ENCODE assay signal across 12 cellular contexts in genomic region chr3:112498916-112499315, GRCh38. TPM values are rescaled to one million over a fixed set of nuclear protein-coding genes. Genes with fewer than 3 reads are reported as not detected.
DNase-seq lines count a peak whose midpoint lies in the region; ATAC-seq and TF ChIP-seq lines count a peak whose summit lies in the region.
"Had no signal": no experiment of that assay in that cellular context is flagged by ENCODE, and none has a peak within 500 bp of the region (broad histone marks: within the 10 kb centered on the region; RNA-seq: fewer than 3 reads in every experiment).

No MANE protein-coding gene starts in this region.

- H3K4me2 ChIP-seq in SK-N-SH, result no peak overlapping the region

- no peaks in the 10 kb centered on the region for H3K27me3 ChIP-seq in GM06990 (replicated peaks; ENCODE audit: control insufficient read depth, insufficient read depth, low read length)
- no peaks in the 10 kb centered on the region for H3K27me3 ChIP-seq in SK-N-SH (ENCODE audit: insufficient read depth)

- peak; percentile 13 for ATAC-seq in GM19438 (IDR thresholded peaks at IDR 0.05; ENCODE audit: low read depth, unreplicated experiment)
- peak; percentile 17 for ATAC-seq in HG03103 (IDR thresholded peaks at IDR 0.05; ENCODE audit: low read depth, unreplicated experiment)
- no peak for ATAC-seq in left cardiac atrium

- no peak overlapping the region for H3K9ac ChIP-seq in SK-N-SH

- peak overlapping the region; percentile 91 for H3K27ac Mint-ChIP-seq in activated naive CD8-positive, alpha-beta T cell
- H3K27ac Mint-ChIP-seq: H9 had no signal

- H3K36me3 ChIP-seq in GM06990 (ENCODE audit: control insufficient read depth, insufficient read depth, low read length) (no peaks in the 10 kb centered on the region), SK-N-SH (replicated peaks in 1 of 2; ENCODE audit: control insufficient read depth in 1 of 2, insufficient read depth in 2 of 2, low read length in 1 of 2) (no peaks in the 10 kb centered on the region)

- POLR2A ChIA-PET in SK-N-SH (lab: Yijun Ruan, JAX) (no interaction called here), GM10248 (lab: Yijun Ruan, JAX) (interaction anchor here (0.6 kb wide), 1 partner anchor 63 kb away, joined by 5 read pairs; the partner anchor contains the start of genes ATG3 and SLC35A5)

- no peaks in the 10 kb centered on the region for H3K27me3 Mint-ChIP-seq in activated naive CD8-positive, alpha-beta T cell

- H3K4me1 Mint-ChIP-seq in activated naive CD8-positive, alpha-beta T cell (ENCODE audit: low read depth), result peaks cover 60% of the 10 kb centered on the region

- H3K4me1 ChIP-seq in SK-N-SH (ENCODE audit: control insufficient read depth in 1 of 2, insufficient read depth in 2 of 2, low read depth in 1 of 2, low read length in 1 of 2), result no peaks in the 10 kb centered on the region

- peaks cover 16% of the 10 kb centered on the region for H3K36me3 Mint-ChIP-seq in activated naive CD8-positive, alpha-beta T cell

- H3K9me3 Mint-ChIP-seq in activated naive CD8-positive, alpha-beta T cell (ENCODE audit: low read depth), result no peaks in the 10 kb centered on the region

- 82% methylated on average over 8 of the region's 8 CpGs for WGBS in SK-N-SH (ENCODE audit: low lambda C conversion rate)

- H3K79me2 ChIP-seq in SK-N-SH (ENCODE audit: insufficient read depth), result no peaks in the 10 kb centered on the region

- TF ChIP-seq CTCF in GM06990 (IDR thresholded peaks at IDR 0.05; ENCODE audit: insufficient read depth, low read length, poor library complexity, severe bottlenecking), result no peak
- no peak for TF ChIP-seq CTCF in SK-N-SH (IDR thresholded peaks at IDR 0.05)
- TF ChIP-seq CTCF in GM10248 (IDR thresholded peaks at IDR 0.05; ENCODE audit: control extremely low read depth, extremely low read depth, low read depth, missing control alignments), result no peak

- intact Hi-C loops in left cardiac atrium (cut with DNase I), result no loop called here

- H3K9me2 ChIP-seq in SK-N-SH, result no peaks in the 10 kb centered on the region

- H4K20me1 ChIP-seq in SK-N-SH (ENCODE audit: insufficient read depth), result no peaks in the 10 kb centered on the region

- no peak for TF ChIP-seq RAD21 in SK-N-SH (IDR thresholded peaks at IDR 0.05; ENCODE audit: low read length)

- no peaks in the 10 kb centered on the region for H3F3A ChIP-seq in SK-N-SH (replicated peaks; ENCODE audit: insufficient read depth)

- H3K4me3 Mint-ChIP-seq in activated naive CD8-positive, alpha-beta T cell, result peak overlapping the region; percentile 95
- H3K4me3 Mint-ChIP-seq: H9 had no signal

- no peak overlapping the region for H3K27ac ChIP-seq in SK-N-SH (ENCODE audit: low read depth in 2 of 2, low read length in 1 of 2)

- CTCF ChIA-PET in SK-N-SH (lab: Yijun Ruan, JAX) (no interaction called here), GM10248 (lab: Yijun Ruan, JAX) (interaction anchor here (0.9 to 3.0 kb wide), 9 partner anchors 8 to 387 kb away, joined by 3 to 17 read pairs (median 4); no protein-coding TSS in a partner anchor)

- H3K9me3 ChIP-seq in SK-N-SH, result no peaks in the 10 kb centered on the region

- no peak overlapping the region for H2AFZ ChIP-seq in SK-N-SH (ENCODE audit: low read depth)

- H3K4me3 ChIP-seq in GM06990 (replicated peaks; ENCODE audit: low read depth, low read length), result peak overlapping the region; percentile 83
- no peak overlapping the region for H3K4me3 ChIP-seq in SK-N-SH (ENCODE audit: low read depth in 2 of 2, low read length in 1 of 2)
- H3K4me3 ChIP-seq: lung had no signal

- DNase-seq in GM06990 (ENCODE audit: extremely low read depth, insufficient read length) (no peak), left cardiac atrium (no peak), SK-N-SH (no peak), NCI-H146 treated with DMSO at 0.1 percent for 48 hours (lab: John Stamatoyannopoulos, UW; ENCODE audit: unreplicated experiment) (no peak), GM10248 (ENCODE audit: extremely low spot score) (no peak)
- DNase-seq: anterior cingulate cortex, H9, NCI-H2171 had no signal

- TF ChIP-seq EP300 in SK-N-SH (IDR thresholded peaks at IDR 0.05; ENCODE audit: borderline replicate concordance in 1 of 2, low read depth in 1 of 2, low read length in 1 of 2), result no peak

TF ChIP-seq in SK-N-SH, 30 proteins besides CTCF, POLR2A, EP300 and RAD21:
- TF ChIP-seq FOXM1 (IDR thresholded peaks at IDR 0.05; ENCODE audit: low read depth) (no peak), MAX (IDR thresholded peaks at IDR 0.05; ENCODE audit: low read depth) (no peak), MXI1 (IDR thresholded peaks at IDR 0.05; ENCODE audit: low read depth, low read length) (no peak), USF1 (IDR thresholded peaks at IDR 0.05; ENCODE audit: borderline replicate concordance, low read depth) (no peak), JUND (IDR thresholded peaks at IDR 0.05) (no peak), YY1 (IDR thresholded peaks at IDR 0.05; ENCODE audit: low read depth) (no peak), SMC3 (IDR thresholded peaks at IDR 0.05; ENCODE audit: low read depth, low read length) (no peak), ELF1 (IDR thresholded peaks at IDR 0.05) (no peak), EZH2phosphoT487 (IDR thresholded peaks at IDR 0.05; ENCODE audit: borderline replicate concordance, low read depth) (no peak), NFIC (IDR thresholded peaks at IDR 0.05; ENCODE audit: borderline replicate concordance) (no peak), RCOR1 (IDR thresholded peaks at IDR 0.05; ENCODE audit: low read length) (no peak), REST (IDR thresholded peaks at IDR 0.05; ENCODE audit: low read depth, low read length) (no peak), TAF1 (IDR thresholded peaks at IDR 0.05; ENCODE audit: borderline replicate concordance, low read depth, low read length) (no peak), TEAD4 (IDR thresholded peaks at IDR 0.05; ENCODE audit: borderline replicate concordance, insufficient read depth) (no peak)
- TF ChIP-seq, protein P1, sequence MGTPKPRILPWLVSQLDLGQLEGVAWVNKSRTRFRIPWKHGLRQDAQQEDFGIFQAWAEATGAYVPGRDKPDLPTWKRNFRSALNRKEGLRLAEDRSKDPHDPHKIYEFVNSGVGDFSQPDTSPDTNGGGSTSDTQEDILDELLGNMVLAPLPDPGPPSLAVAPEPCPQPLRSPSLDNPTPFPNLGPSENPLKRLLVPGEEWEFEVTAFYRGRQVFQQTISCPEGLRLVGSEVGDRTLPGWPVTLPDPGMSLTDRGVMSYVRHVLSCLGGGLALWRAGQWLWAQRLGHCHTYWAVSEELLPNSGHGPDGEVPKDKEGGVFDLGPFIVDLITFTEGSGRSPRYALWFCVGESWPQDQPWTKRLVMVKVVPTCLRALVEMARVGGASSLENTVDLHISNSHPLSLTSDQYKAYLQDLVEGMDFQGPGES (IDR thresholded peaks at IDR 0.05; ENCODE audit: low read depth, low read length), result no peak
- TF ChIP-seq, protein P2, sequence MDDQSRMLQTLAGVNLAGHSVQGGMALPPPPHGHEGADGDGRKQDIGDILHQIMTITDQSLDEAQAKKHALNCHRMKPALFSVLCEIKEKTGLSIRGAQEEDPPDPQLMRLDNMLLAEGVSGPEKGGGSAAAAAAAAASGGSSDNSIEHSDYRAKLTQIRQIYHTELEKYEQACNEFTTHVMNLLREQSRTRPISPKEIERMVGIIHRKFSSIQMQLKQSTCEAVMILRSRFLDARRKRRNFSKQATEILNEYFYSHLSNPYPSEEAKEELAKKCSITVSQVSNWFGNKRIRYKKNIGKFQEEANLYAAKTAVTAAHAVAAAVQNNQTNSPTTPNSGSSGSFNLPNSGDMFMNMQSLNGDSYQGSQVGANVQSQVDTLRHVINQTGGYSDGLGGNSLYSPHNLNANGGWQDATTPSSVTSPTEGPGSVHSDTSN (IDR thresholded peaks at IDR 0.05), result no peak

RNA-seq across cellular contexts. Expression of gene BTLA, which starts 0.4 kb away (rescaled TPM):
- under 1 TPM; 0.24 to 0.50 TPM for total RNA-seq in left cardiac atrium
- polyA plus RNA-seq in SK-N-SH (2012; rRNA removed), result not detected in 2 replicates
- 0.07 TPM in 1 of 2 replicates, not detected in the other for polyA plus RNA-seq in SK-N-SH (2012; cell fraction: cytosol; rRNA removed)
- polyA plus RNA-seq in SK-N-SH (2012; cell fraction: nucleus; rRNA removed), result not detected in 2 replicates
- total RNA-seq: H9 had no signal

Comparison
In these comparisons a context has a peak if more than half of its experiments do, and no peak if none do; other contexts are left out.
1. ATAC-seq: peak in GM19438 (single experiment) and HG03103 (single experiment); none in left cardiac atrium (0 of 2).